Comparison of ENCODE assay signal across 1 cellular context in genomic region chr2:24490674-24491625, GRCh38.
TF ChIP-seq lines count a peak whose summit lies in the region.

TSS of gene NCOA1 (plus strand) at chr2:24491254. CDS start at chr2:24658678, 167,424 bp downstream.

TF ChIP-seq in GM12878, 131 proteins besides CTCF, POLR2A, EP300 and RAD21 (continued from another document):
- TF ChIP-seq ZNF687 (IDR thresholded peaks at IDR 0.05): 0 out of 2 replicates have a peak, but pooled peaks have one; percentile 9
- TF ChIP-seq ASH2L (IDR thresholded peaks at IDR 0.05; ENCODE audit: borderline replicate concordance, low read depth): peak; percentile 43; the same call in 1 of the 2 replicates
- 0 out of 4 replicates have a peak, but pooled peaks of 1 of the 2 experiments have one; percentile 18 for TF ChIP-seq BHLHE40 (IDR thresholded peaks at IDR 0.05; ENCODE audit: borderline replicate concordance in 1 of 2, low read depth in 2 of 2, low read length in 1 of 2)
- TF ChIP-seq YY1 (IDR thresholded peaks at IDR 0.05; ENCODE audit: low read depth, low read length): peak; percentile 93
- peak; percentile 13; the same call in 1 of the 2 replicates for TF ChIP-seq CBX5 (IDR thresholded peaks at IDR 0.05; ENCODE audit: low read depth)
- peak; percentile 31; the same call in 1 of the 2 replicates for TF ChIP-seq TAF1 (IDR thresholded peaks at IDR 0.05; ENCODE audit: borderline replicate concordance, low read depth, low read length)
- TF ChIP-seq PAX5 (IDR thresholded peaks at IDR 0.05; ENCODE audit: borderline replicate concordance, low read depth, low read length): no peak
- TF ChIP-seq HCFC1 (IDR thresholded peaks at IDR 0.05; ENCODE audit: low read length): no peak
- TF ChIP-seq RELB (IDR thresholded peaks at IDR 0.05; ENCODE audit: low read depth): no peak
- peak; percentile 64 for TF ChIP-seq POLR2AphosphoS5 (IDR thresholded peaks at IDR 0.05; ENCODE audit: low read length)
- TF ChIP-seq BACH1 (IDR thresholded peaks at IDR 0.05; ENCODE audit: borderline replicate concordance): no peak; the same call in 1 of the 2 replicates
